In the genomic region with DNA sequence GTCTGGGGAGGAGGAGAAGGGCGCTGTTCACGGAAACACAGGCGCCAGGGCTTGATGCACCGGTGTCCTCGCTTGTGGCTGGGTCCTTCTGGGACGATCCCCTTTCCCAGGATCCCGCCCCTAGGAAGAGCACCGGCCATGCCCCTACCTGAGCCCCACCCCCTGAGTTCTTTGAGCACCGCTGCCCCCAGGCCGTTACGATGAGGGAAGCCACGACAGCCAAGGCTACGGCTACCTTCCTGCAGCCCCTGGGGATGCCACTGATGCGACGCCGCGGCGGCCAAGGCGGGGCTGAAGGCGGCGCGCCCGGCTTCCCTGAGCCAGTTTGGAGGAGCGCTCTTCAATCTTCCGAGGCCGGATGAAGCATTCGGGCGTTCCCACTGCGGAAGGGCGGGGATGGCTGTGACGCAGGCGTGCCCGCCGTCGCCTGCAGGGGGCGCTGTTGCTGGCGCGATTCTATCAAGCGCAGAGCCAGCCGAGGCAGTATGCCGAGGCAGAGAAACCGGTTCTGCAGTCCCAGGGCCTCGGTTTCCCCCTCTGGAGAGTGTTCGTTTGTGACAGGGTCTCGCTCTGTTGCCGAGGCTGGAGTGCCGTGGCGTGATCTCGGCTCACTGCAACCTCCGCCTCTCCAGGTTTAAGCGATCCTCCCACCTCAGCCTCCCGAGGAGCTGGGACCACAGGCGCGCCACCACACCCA, we compare ENCODE assay signal across 8 cellular contexts. TPM values are rescaled to one million over a fixed set of nuclear protein-coding genes. Genes with fewer than 3 reads are reported as not detected.
DNase-seq lines count a peak whose midpoint lies in the region; ATAC-seq lines count a peak whose summit lies in the region.

No MANE protein-coding gene starts in this region.

- H3K9me3 ChIP-seq in iPS DF 6.9 (ENCODE audit: control insufficient read depth, insufficient read depth, low read length) (no peaks in the 10 kb centered on the region), skeletal muscle tissue (ENCODE audit: control insufficient read depth in 3 of 3, low read length in 3 of 3) (no peaks in the 10 kb centered on the region)

- H3K4me1 ChIP-seq in iPS DF 6.9 (ENCODE audit: control insufficient read depth, insufficient read depth, low read length) (no peaks in the 10 kb centered on the region), skeletal muscle tissue (ENCODE audit: control insufficient read depth in 3 of 3, insufficient read depth in 3 of 3, low read length in 3 of 3) (peaks cover 0 to 6% (median 3%) of the 10 kb centered on the region in 3 donors)

- no peaks in the 10 kb centered on the region for H3K36me3 ChIP-seq in iPS DF 6.9 (ENCODE audit: control insufficient read depth, insufficient read depth, low read length)
- H3K36me3 ChIP-seq in skeletal muscle tissue (ENCODE audit: control insufficient read depth in 3 of 3, insufficient read depth in 3 of 3, low read length in 3 of 3): peaks cover 0 to 1% (median 0%) of the 10 kb centered on the region in 3 donors

- peak; percentile 80 to 97 (median 86) for ATAC-seq in T-cell (replicated peaks in 1 of 4)
- no peak for ATAC-seq in GM18519 (IDR thresholded peaks at IDR 0.05; ENCODE audit: low FRiP score, unreplicated experiment)

- H3K27ac ChIP-seq in iPS DF 6.9 (ENCODE audit: low read length) (no peak overlapping the region), skeletal muscle tissue (ENCODE audit: low read depth, low read length) (no peak overlapping the region)

- H3K27me3 ChIP-seq in iPS DF 6.9 (ENCODE audit: control insufficient read depth, insufficient read depth, low read length) (no peaks in the 10 kb centered on the region), skeletal muscle tissue (ENCODE audit: control insufficient read depth in 3 of 3, insufficient read depth in 3 of 3, low read length in 3 of 3) (peaks cover 12 to 25% (median 22%) of the 10 kb centered on the region in 3 donors)

- H3K4me3 ChIP-seq in iPS DF 6.9 (ENCODE audit: low read length): peak overlapping the region; percentile 45; the same call in 1 of the 2 replicates
- peak overlapping the region in 2 of 3 donors; percentile 13 to 32 for H3K4me3 ChIP-seq in skeletal muscle tissue (ENCODE audit: low read length in 3 of 3)

- no peak overlapping the region for H3K27ac Mint-ChIP-seq in T-cell

- CTCF ChIA-PET in T-cell (lab: Charles Lee): no interaction called here

- H3K9me3 Mint-ChIP-seq in T-cell: no peaks in the 10 kb centered on the region

- POLR2A ChIA-PET in T-cell (lab: Charles Lee): interaction anchor here in 1 of 2 donors (0.5 kb wide), 1 partner anchor 1703 kb away, joined by 3 read pairs; no protein-coding TSS in a partner anchor

- H3K36me3 Mint-ChIP-seq in T-cell: no peaks in the 10 kb centered on the region

- no CpG with 5 or more reads among the region's 54 CpGs for WGBS in iPS DF 6.9 (ENCODE audit: insufficient coverage, insufficient read length)

- peak overlapping the region in 1 of 3 donors; percentile 38 for H3K9ac ChIP-seq in skeletal muscle tissue (ENCODE audit: low read depth in 1 of 3, low read length in 3 of 3)

- H3K4me3 Mint-ChIP-seq in T-cell: peak overlapping the region; percentile 59 to 69 (median 60)

- DNase-seq in COLO829 (ENCODE audit: low spot score): peak; percentile 64
- peak in 43 of 76 experiments; percentile 4 to 64 (median 30) for DNase-seq in HUDEP-2 (lab: John Stamatoyannopoulos, UW; ENCODE audit: unreplicated experiment in 76 of 76)
- peak; percentile 31 to 76 (median 62) for DNase-seq in T-cell
- DNase-seq in amniotic epithelial cell (ENCODE audit: low read depth): peak; percentile 34
- peak; percentile 90 for DNase-seq in iPS DF 6.9 (ENCODE audit: low read depth, low spot score)
- no peak for DNase-seq in DMS114 treated with DMSO at 0.1 percent for 48 hours (lab: John Stamatoyannopoulos, UW; ENCODE audit: unreplicated experiment)

- H3K4me1 Mint-ChIP-seq in T-cell: peaks cover 0 to 12% (median 5%) of the 10 kb centered on the region in 3 donors

- peaks cover 16 to 23% of the 10 kb centered on the region in 2 donors for H3K27me3 Mint-ChIP-seq in T-cell

RNA-seq across cellular contexts. Expression of a gene that starts 9.7 kb away (rescaled TPM):
- total RNA-seq in T-cell: under 1 TPM; 0.47 to 0.86 (median 0.73) TPM
- total RNA-seq in skeletal muscle tissue: 0.52 TPM

RNA-seq across cellular contexts. Expression of a gene that starts 31.9 kb away (rescaled TPM):
- total RNA-seq in T-cell (under 1 TPM in 1 of 5 donors, not detected in 4; 0.22 TPM), skeletal muscle tissue (not detected)
